ENCODE assay signal across 8 cellular contexts in genomic region chr4:82901129-82901718, GRCh38. TPM values are rescaled to one million over a fixed set of nuclear protein-coding genes. Genes with fewer than 3 reads are reported as not detected.
DNase-seq lines count a peak whose midpoint lies in the region; ATAC-seq, FAIRE-seq and TF ChIP-seq lines count a peak whose summit lies in the region.

No MANE protein-coding gene starts in this region.

- intact Hi-C loops in naive thymus-derived CD4-positive, alpha-beta T cell (cut with micrococcal nuclease): loop anchor here (2.0 to 5.0 kb wide), 8 partner anchors 210 to 1409 kb away; partner anchors contain the start of genes COQ2 (in 1 of the 2), GPAT3 (in 1 of the 2), HELQ (in 1 of the 2) and HPSE (in 1 of the 2)

- no peak overlapping the region for H3K27ac Mint-ChIP-seq in naive thymus-derived CD4-positive, alpha-beta T cell

- H3K4me1 Mint-ChIP-seq in naive thymus-derived CD4-positive, alpha-beta T cell: peaks cover 0 to 34% (median 13%) of the 10 kb centered on the region in 7 donors

- peaks cover 0 to 2% (median 0%) of the 10 kb centered on the region in 5 donors for H3K27me3 Mint-ChIP-seq in naive thymus-derived CD4-positive, alpha-beta T cell

- H3K4me3 Mint-ChIP-seq in naive thymus-derived CD4-positive, alpha-beta T cell: no peak overlapping the region

- H3K9me3 ChIP-seq in MG63: no peaks in the 10 kb centered on the region
- H3K9me3 ChIP-seq in duodenal mucosa (ENCODE audit: control insufficient read depth in 1 of 2, low read length in 2 of 2): no peaks in the 10 kb centered on the region
- no peaks in the 10 kb centered on the region for H3K9me3 ChIP-seq in naive thymus-derived CD4-positive, alpha-beta T cell (ENCODE audit: control insufficient read depth in 2 of 3, low read length in 3 of 3)

- peaks cover 22 to 27% of the 10 kb centered on the region in 2 donors for H3K4me1 ChIP-seq in duodenal mucosa (ENCODE audit: control insufficient read depth in 1 of 2, insufficient read depth in 2 of 2, low read length in 2 of 2)
- peaks cover 13 to 15% of the 10 kb centered on the region in 2 donors for H3K4me1 ChIP-seq in naive thymus-derived CD4-positive, alpha-beta T cell (ENCODE audit: control insufficient read depth in 2 of 2, insufficient read depth in 2 of 2, low read length in 2 of 2)

- peak overlapping the region; percentile 100 for H3K27ac ChIP-seq in duodenal mucosa (ENCODE audit: low read depth, low read length)
- peak overlapping the region; percentile 98 for H3K27ac ChIP-seq in naive thymus-derived CD4-positive, alpha-beta T cell (ENCODE audit: low read depth, low read length)

- no peaks in the 10 kb centered on the region for H3K9me3 Mint-ChIP-seq in naive thymus-derived CD4-positive, alpha-beta T cell

- ATAC-seq in naive thymus-derived CD4-positive, alpha-beta T cell: no peak
- ATAC-seq in HG02840 (IDR thresholded peaks at IDR 0.05; ENCODE audit: low FRiP score, unreplicated experiment): no peak

- CTCF ChIA-PET in naive thymus-derived CD4-positive, alpha-beta T cell (lab: Charles Lee): interaction anchor here (0.8 to 1.7 kb wide), 2 partner anchors 12 to 110 kb away, joined by 3 to 4 read pairs; partner anchors contain the start of gene LIN54

- POLR2A ChIA-PET in naive thymus-derived CD4-positive, alpha-beta T cell (lab: Charles Lee): interaction anchor here (1.3 to 2.9 kb wide), 6 partner anchors 9 to 134 kb away, joined by 3 to 33 read pairs (median 12); partner anchors contain the start of genes COPS4, LIN54 and SEC31A

- H3K4me3 ChIP-seq in AG10803 (ENCODE audit: low read length) (peak overlapping the region; percentile 86), MG63 (peak overlapping the region; percentile 79), duodenal mucosa (ENCODE audit: low read depth in 1 of 2, low read length in 2 of 2) (peak overlapping the region; percentile 94 to 98)
- peak overlapping the region; percentile 91 for H3K4me3 ChIP-seq in naive thymus-derived CD4-positive, alpha-beta T cell (ENCODE audit: low read length)

- H3K36me3 ChIP-seq in MG63: peaks cover 18% of the 10 kb centered on the region
- peaks cover 6 to 10% of the 10 kb centered on the region in 2 donors for H3K36me3 ChIP-seq in duodenal mucosa (ENCODE audit: control insufficient read depth in 1 of 2, insufficient read depth in 2 of 2, low read length in 2 of 2)
- H3K36me3 ChIP-seq in naive thymus-derived CD4-positive, alpha-beta T cell (ENCODE audit: control insufficient read depth in 2 of 3, insufficient read depth in 3 of 3, low read length in 3 of 3): no peaks in the 10 kb centered on the region

- DNase-seq in AG10803 (ENCODE audit: low read depth) (no peak), MG63 (no peak), 8988T (no peak), NCI-H2196 (lab: John Stamatoyannopoulos, UW; ENCODE audit: unreplicated experiment) (no peak), GM19239 (ENCODE audit: insufficient read length, low spot score) (no peak)
- DNase-seq in naive thymus-derived CD4-positive, alpha-beta T cell: no peak

- no peak for TF ChIP-seq CTCF in AG10803 (conservative IDR thresholded peaks at IDR 0.05; ENCODE audit: low read length)

- H3K9ac ChIP-seq in duodenal mucosa (ENCODE audit: low read depth in 1 of 2, low read length in 2 of 2): peak overlapping the region; percentile 85 to 100

- peaks cover 0 to 15% (median 10%) of the 10 kb centered on the region in 5 donors for H3K36me3 Mint-ChIP-seq in naive thymus-derived CD4-positive, alpha-beta T cell

- H3K27me3 ChIP-seq in MG63 (no peaks in the 10 kb centered on the region), duodenal mucosa (ENCODE audit: control insufficient read depth in 1 of 2, insufficient read depth in 2 of 2, low read length in 2 of 2) (no peaks in the 10 kb centered on the region)
- no peaks in the 10 kb centered on the region for H3K27me3 ChIP-seq in naive thymus-derived CD4-positive, alpha-beta T cell (ENCODE audit: control insufficient read depth in 2 of 2, insufficient read depth in 2 of 2, low read length in 2 of 2)

- no peak for FAIRE-seq in GM19239 (lab: Jason Lieb, UNC)

RNA-seq across cellular contexts. Expression of gene THAP9, which starts 0.7 kb away (rescaled TPM):
- 0.37 and 2.9 TPM in 2 replicates for total RNA-seq in MG63 (2014; rRNA removed; shearing (Covaris generic); ENCODE audit: low replicate concordance)
- 1 to 10 TPM; 2.2 to 4.9 (median 4.4) TPM for total RNA-seq in naive thymus-derived CD4-positive, alpha-beta T cell
- polyA plus RNA-seq in naive thymus-derived CD4-positive, alpha-beta T cell: 1 to 10 TPM; 1.7 to 2.7 TPM

RNA-seq across cellular contexts. Expression of gene SEC31A, which starts 10.3 kb away (rescaled TPM):
- 116 and 139 TPM in 2 replicates for total RNA-seq in MG63 (2014; rRNA removed; shearing (Covaris generic); ENCODE audit: low replicate concordance)
- 100 to 1,000 TPM; 137 to 168 (median 149) TPM for total RNA-seq in naive thymus-derived CD4-positive, alpha-beta T cell
- polyA plus RNA-seq in naive thymus-derived CD4-positive, alpha-beta T cell: 100 to 1,000 TPM; 130 to 136 TPM
